In genomic region chr1:31709060-31709459, GRCh38 we compare ENCODE assay signal across 20 cellular contexts.
"Had no signal": no experiment of that assay in that cellular context is flagged by ENCODE, and none has a peak within 500 bp of the region (broad histone marks: within the 10 kb centered on the region; RNA-seq: fewer than 3 reads in every experiment).

No MANE protein-coding gene starts in this region.

- H3K27me3 ChIP-seq: breast epithelium, gastroesophageal sphincter, vagina had no signal

- H3K9me3 ChIP-seq: breast epithelium, gastroesophageal sphincter, heart left ventricle, left lung, prostate gland, transverse colon, vagina had no signal

- H3K36me3 ChIP-seq: breast epithelium, gastroesophageal sphincter, heart left ventricle, left lung, prostate gland, transverse colon, vagina had no signal

- H3K4me3 Mint-ChIP-seq: activated naive CD4-positive, alpha-beta T cell treated with anti-CD3 and anti-CD28 coated beads for 36 hours; activated T-cell treated with anti-CD3 and anti-CD28 coated beads, Interleukin-2, amount 50 U/mL, for 4 hours; neural crest cell had no signal

- DNase-seq: activated CD4-positive, alpha-beta T cell treated with anti-CD3 and anti-CD28 coated beads, Interleukin-2, amount 50 U/mL, for 1 hour; activated CD4-positive, CD25-positive, alpha-beta regulatory T cell treated with anti-CD3 and anti-CD28 coated beads, Interleukin-2, amount 50 U/mL, for 72 hours; activated CD8-positive, alpha-beta memory T cell treated with anti-CD3 and anti-CD28 coated beads, Interleukin-2, amount 50 U/mL, for 4 hours; activated naive CD4-positive, alpha-beta T cell treated with anti-CD3 and anti-CD28 coated beads for 36 hours; activated T-cell treated with anti-CD3 and anti-CD28 coated beads, Interleukin-2, amount 50 U/mL, for 4 hours; aorta; cerebellar nuclear complex; effector CD4-positive, alpha-beta T cell; heart left ventricle; kidney; left lung; stimulated activated naive CD8-positive, alpha-beta T cell treated with anti-CD3 and anti-CD28 coated beads, Interleukin-15, Interleukin-2, amounts not matched to agents 100 U/mL and 50 U/mL, for 24 hours; transverse colon had no signal

- H3K4me3 ChIP-seq: breast epithelium, gastroesophageal sphincter, heart left ventricle, left lung, prostate gland, transverse colon, vagina had no signal

- H3K9me3 Mint-ChIP-seq: activated naive CD4-positive, alpha-beta T cell treated with anti-CD3 and anti-CD28 coated beads for 36 hours; activated T-cell treated with anti-CD3 and anti-CD28 coated beads, Interleukin-2, amount 50 U/mL, for 4 hours; neural crest cell had no signal

- H3K27ac ChIP-seq: breast epithelium, gastroesophageal sphincter, heart left ventricle, left lung, prostate gland, transverse colon, vagina, VCaP had no signal

- ATAC-seq: activated T-cell treated with anti-CD3 and anti-CD28 coated beads, Interleukin-2, amount 50 U/mL, for 4 hours; gastroesophageal sphincter; heart left ventricle; left lung; right cardiac atrium; stimulated activated naive CD8-positive, alpha-beta T cell treated with anti-CD3 and anti-CD28 coated beads, Interleukin-15, Interleukin-2, amounts not matched to agents 100 U/mL and 50 U/mL, for 24 hours had no signal

- FAIRE-seq: kidney had no signal
